Comparison of ENCODE assay signal across 8 cellular contexts in genomic region chr11:78310500-78310909, GRCh38.
DNase-seq lines count a peak whose midpoint lies in the region; ATAC-seq and TF ChIP-seq lines count a peak whose summit lies in the region.

No MANE protein-coding gene starts in this region.

- peaks cover 0 to 26% (median 0%) of the 10 kb centered on the region in 5 donors for H3K36me3 Mint-ChIP-seq in naive thymus-derived CD4-positive, alpha-beta T cell
- peaks cover 11% of the 10 kb centered on the region for H3K36me3 Mint-ChIP-seq in activated T-helper 1 cell treated with anti-CD3 and anti-CD28 coated beads, Interleukin-12 subunit alpha, Interleukin-12 subunit beta, Interleukin-2, Interleukin-4 antibody, amounts not matched to agents 30 ng/mL and 10 ng/mL and 1 ng/mL, durations not matched to agents 14 hours and 24 hours and 36 hours (ENCODE audit: low read depth)

- DNase-seq in astrocyte of the cerebellum (ENCODE audit: low read depth) (peak; percentile 16), posterior vena cava (ENCODE audit: low spot score) (peak; percentile 83), Kasumi-1 (lab: John Stamatoyannopoulos, UW) (no peak), islet precursor cell (no peak)
- DNase-seq in naive thymus-derived CD4-positive, alpha-beta T cell: no peak
- DNase-seq in activated T-helper 1 cell treated with anti-CD3 and anti-CD28 coated beads, Interleukin-12 subunit alpha, Interleukin-12 subunit beta, Interleukin-2, Interleukin-4 antibody, amounts not matched to agents 30 ng/mL and 10 ng/mL and 1 ng/mL, durations not matched to agents 14 hours and 24 hours and 36 hours (ENCODE audit: low spot score): no peak

- CTCF ChIA-PET in naive thymus-derived CD4-positive, alpha-beta T cell (lab: Charles Lee): interaction anchor here (0.6 kb wide), 1 partner anchor 50 kb away, joined by 4 read pairs; no protein-coding TSS in a partner anchor

- TF ChIP-seq CTCF in astrocyte of the cerebellum (IDR thresholded peaks at IDR 0.05; ENCODE audit: low read depth, low read length, missing control alignments): no peak

- H3K27me3 Mint-ChIP-seq in naive thymus-derived CD4-positive, alpha-beta T cell: no peaks in the 10 kb centered on the region
- H3K27me3 Mint-ChIP-seq in activated T-helper 1 cell treated with anti-CD3 and anti-CD28 coated beads, Interleukin-12 subunit alpha, Interleukin-12 subunit beta, Interleukin-2, Interleukin-4 antibody, amounts not matched to agents 30 ng/mL and 10 ng/mL and 1 ng/mL, durations not matched to agents 14 hours and 24 hours and 36 hours (ENCODE audit: insufficient read depth): no peaks in the 10 kb centered on the region

- H3K4me1 ChIP-seq in naive thymus-derived CD4-positive, alpha-beta T cell (ENCODE audit: control insufficient read depth in 2 of 2, insufficient read depth in 2 of 2, low read length in 2 of 2): no peaks in the 10 kb centered on the region

- no peaks in the 10 kb centered on the region for H3K9me3 ChIP-seq in naive thymus-derived CD4-positive, alpha-beta T cell (ENCODE audit: control insufficient read depth in 2 of 3, low read length in 3 of 3)

- H3K9me3 Mint-ChIP-seq in naive thymus-derived CD4-positive, alpha-beta T cell: no peaks in the 10 kb centered on the region
- H3K9me3 Mint-ChIP-seq in activated T-helper 1 cell treated with anti-CD3 and anti-CD28 coated beads, Interleukin-12 subunit alpha, Interleukin-12 subunit beta, Interleukin-2, Interleukin-4 antibody, amounts not matched to agents 30 ng/mL and 10 ng/mL and 1 ng/mL, durations not matched to agents 14 hours and 24 hours and 36 hours: no peaks in the 10 kb centered on the region

- H3K27ac ChIP-seq in naive thymus-derived CD4-positive, alpha-beta T cell (ENCODE audit: low read depth, low read length): no peak overlapping the region

- in situ Hi-C loops in astrocyte of the cerebellum (cut with HindIII; ENCODE audit: low sequenced_read_pairs): no loop called here

- H3K36me3 ChIP-seq in naive thymus-derived CD4-positive, alpha-beta T cell (ENCODE audit: control insufficient read depth in 2 of 3, insufficient read depth in 3 of 3, low read length in 3 of 3): no peaks in the 10 kb centered on the region

- peak overlapping the region in 1 of 10 donors; percentile 48 for H3K4me3 Mint-ChIP-seq in naive thymus-derived CD4-positive, alpha-beta T cell
- no peak overlapping the region for H3K4me3 Mint-ChIP-seq in activated T-helper 1 cell treated with anti-CD3 and anti-CD28 coated beads, Interleukin-12 subunit alpha, Interleukin-12 subunit beta, Interleukin-2, Interleukin-4 antibody, amounts not matched to agents 30 ng/mL and 10 ng/mL and 1 ng/mL, durations not matched to agents 14 hours and 24 hours and 36 hours

- H3K27ac Mint-ChIP-seq in naive thymus-derived CD4-positive, alpha-beta T cell: no peak overlapping the region
- no peak overlapping the region for H3K27ac Mint-ChIP-seq in activated T-helper 1 cell treated with anti-CD3 and anti-CD28 coated beads, Interleukin-12 subunit alpha, Interleukin-12 subunit beta, Interleukin-2, Interleukin-4 antibody, amounts not matched to agents 30 ng/mL and 10 ng/mL and 1 ng/mL, durations not matched to agents 14 hours and 24 hours and 36 hours

- intact Hi-C loops in posterior vena cava (cut with DNase I): loop anchor here (10.0 kb wide), 2 partner anchors 56 to 156 kb away; no protein-coding TSS in a partner anchor
- intact Hi-C loops in naive thymus-derived CD4-positive, alpha-beta T cell (cut with micrococcal nuclease): no loop called here
- intact Hi-C loops in activated T-helper 1 cell treated with anti-CD3 and anti-CD28 coated beads, Interleukin-12 subunit alpha, Interleukin-12 subunit beta, Interleukin-2, Interleukin-4 antibody, amounts not matched to agents 30 ng/mL and 10 ng/mL and 1 ng/mL, durations not matched to agents 14 hours and 24 hours and 36 hours (cut with micrococcal nuclease): no loop called here

- POLR2A ChIA-PET in naive thymus-derived CD4-positive, alpha-beta T cell (lab: Charles Lee): no interaction called here

- peak; percentile 88 for ATAC-seq in GM18861 (IDR thresholded peaks at IDR 0.05; ENCODE audit: unreplicated experiment)
- peak; percentile 90 for ATAC-seq in HG02938 (IDR thresholded peaks at IDR 0.05; ENCODE audit: unreplicated experiment)
- no peak for ATAC-seq in naive thymus-derived CD4-positive, alpha-beta T cell

- H3K27me3 ChIP-seq in naive thymus-derived CD4-positive, alpha-beta T cell (ENCODE audit: control insufficient read depth in 2 of 2, insufficient read depth in 2 of 2, low read length in 2 of 2): peaks cover 0 to 3% of the 10 kb centered on the region in 2 donors

- peaks cover 0 to 68% (median 5%) of the 10 kb centered on the region in 7 donors for H3K4me1 Mint-ChIP-seq in naive thymus-derived CD4-positive, alpha-beta T cell
- H3K4me1 Mint-ChIP-seq in activated T-helper 1 cell treated with anti-CD3 and anti-CD28 coated beads, Interleukin-12 subunit alpha, Interleukin-12 subunit beta, Interleukin-2, Interleukin-4 antibody, amounts not matched to agents 30 ng/mL and 10 ng/mL and 1 ng/mL, durations not matched to agents 14 hours and 24 hours and 36 hours (ENCODE audit: low read depth): peaks cover 60% of the 10 kb centered on the region

- no peak overlapping the region for H3K4me3 ChIP-seq in astrocyte of the cerebellum (ENCODE audit: low read depth, low read length)
- no peak overlapping the region for H3K4me3 ChIP-seq in naive thymus-derived CD4-positive, alpha-beta T cell (ENCODE audit: low read length)

Comparison
In these comparisons a context has a peak if more than half of its experiments do, and no peak if none do; other contexts are left out.
1. DNase-seq: peak in astrocyte of the cerebellum (single experiment) and posterior vena cava (single experiment); none in Kasumi-1 (0 of 2), naive thymus-derived CD4-positive, alpha-beta T cell (0 of 9), islet precursor cell (single experiment) and activated T-helper 1 cell treated with anti-CD3 and anti-CD28 coated beads, Interleukin-12 subunit alpha, Interleukin-12 subunit beta, Interleukin-2, Interleukin-4 antibody, amounts not matched to agents 30 ng/mL and 10 ng/mL and 1 ng/mL, durations not matched to agents 14 hours and 24 hours and 36 hours (single experiment).
2. intact Hi-C loops: an anchor here in posterior vena cava (10.0 kb wide); none called in naive thymus-derived CD4-positive, alpha-beta T cell and activated T-helper 1 cell treated with anti-CD3 and anti-CD28 coated beads, Interleukin-12 subunit alpha, Interleukin-12 subunit beta, Interleukin-2, Interleukin-4 antibody, amounts not matched to agents 30 ng/mL and 10 ng/mL and 1 ng/mL, durations not matched to agents 14 hours and 24 hours and 36 hours.